In genomic region chrX:151039351-151039750, GRCh38 we compare ENCODE assay signal across 21 cellular contexts.
"Had no signal": no experiment of that assay in that cellular context is flagged by ENCODE, and none has a peak within 500 bp of the region (broad histone marks: within the 10 kb centered on the region; RNA-seq: fewer than 3 reads in every experiment).

No MANE protein-coding gene starts in this region.

- H3K4me3 Mint-ChIP-seq: T-helper 17 cell had no signal

- H3K4me1 Mint-ChIP-seq: T-helper 17 cell had no signal

- H3K27ac Mint-ChIP-seq: T-helper 17 cell had no signal

- DNase-seq: IMR-90, Kasumi-1, MM.1S, NCI-H1092 treated with DMSO at 0.1 percent for 48 hours, NCI-H1436, NCI-H187, NCI-H2029 treated with DMSO at 0.1 percent for 48 hours, NCI-H2171, NCI-H226, NCI-H446, NCI-H510A, NCI-H524 treated with DMSO at 0.1 percent for 48 hours, NCI-H69, NCI-H774, SHP77, T-helper 1 cell, T-helper 17 cell had no signal

- ATAC-seq: HepG2, SK-N-SH treated with all-trans-retinoic acid at 6 μM for 48 hours, T-helper 17 cell had no signal

- H3K27ac ChIP-seq: KMS-11, RWPE1 had no signal

- H3K9ac ChIP-seq: KMS-11 had no signal
